36 cellular contexts compared by ENCODE assay signal in the genomic region with DNA sequence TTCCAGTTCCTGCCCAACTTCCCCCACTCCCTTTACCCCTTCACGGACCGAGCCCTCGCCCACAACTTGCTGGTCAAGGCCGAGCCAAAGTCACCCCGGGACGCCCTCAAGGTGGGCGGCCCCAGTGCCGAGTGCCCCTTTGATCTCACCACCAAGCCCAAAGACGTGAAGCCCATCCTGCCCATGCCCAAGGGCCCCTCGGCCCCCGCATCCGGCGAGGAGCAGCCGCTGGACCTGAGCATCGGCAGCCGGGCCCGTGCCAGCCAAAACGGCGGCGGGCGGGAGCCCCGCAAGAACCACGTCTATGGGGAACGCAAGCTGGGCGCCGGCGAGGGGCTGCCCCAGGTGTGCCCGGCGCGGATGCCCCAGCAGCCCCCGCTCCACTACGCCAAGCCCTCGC. TPM values are rescaled to one million over a fixed set of nuclear protein-coding genes. Genes with fewer than 3 reads are reported as not detected.
"Had no signal": no experiment of that assay in that cellular context is flagged by ENCODE, and none has a peak within 500 bp of the region (broad histone marks: within the 10 kb centered on the region; RNA-seq: fewer than 3 reads in every experiment).

No MANE protein-coding gene starts in this region.

- DNase-seq: Karpas-422, Kasumi-1, KG1, MG63, MM.1S, MV-4-11, NCI-H1048, NCI-H1092, NCI-H1092 treated with DMSO at 0.1 percent for 48 hours, NCI-H1105, NCI-H1105 treated with DMSO at 0.1 percent for 48 hours, NCI-H1417, NCI-H1417 treated with DMSO at 0.1 percent for 48 hours, NCI-H1436, NCI-H1436 treated with DMSO at 0.1 percent for 48 hours, NCI-H146, NCI-H1694, NCI-H1694 treated with DMSO at 0.1 percent for 48 hours, NCI-H187, NCI-H187 treated with DMSO at 0.1 percent for 48 hours, NCI-H1930, NCI-H2029, NCI-H2029 treated with DMSO at 0.1 percent for 48 hours, NCI-H2081, NCI-H2081 treated with DMSO at 0.1 percent for 48 hours, NCI-H2107, NCI-H2171, NCI-H2171 treated with DMSO at 0.1 percent for 48 hours, NCI-H2227 treated with DMSO at 0.1 percent for 48 hours, NCI-H226, NCI-H345, NCI-H446, NCI-H446 treated with DMSO at 0.1 percent for 48 hours, NCI-H510A had no signal

- H3K36me3 ChIP-seq: MG63 had no signal

- H3K27me3 ChIP-seq: MG63 had no signal

- H3K4me2 ChIP-seq: KMS-11 had no signal

- H3K9ac ChIP-seq: KMS-11 had no signal

- H3K4me3 ChIP-seq: MG63 had no signal

- H3K27ac ChIP-seq: KMS-11 had no signal

RNA-seq across cellular contexts. Expression of a gene that starts 42.1 kb away (rescaled TPM):
- total RNA-seq: LHCN-M2 had no signal
